Comparison of ENCODE assay signal across 11 cellular contexts in genomic region chrX:150690126-150690525, GRCh38. TPM values are rescaled to one million over a fixed set of nuclear protein-coding genes. Genes with fewer than 3 reads are reported as not detected.
DNase-seq lines count a peak whose midpoint lies in the region; ATAC-seq, FAIRE-seq and TF ChIP-seq lines count a peak whose summit lies in the region.
"Had no signal": no experiment of that assay in that cellular context is flagged by ENCODE, and none has a peak within 500 bp of the region (broad histone marks: within the 10 kb centered on the region; RNA-seq: fewer than 3 reads in every experiment).

No MANE protein-coding gene starts in this region.

- DNase-seq in A549 (ENCODE audit: low read depth in 1 of 2, low spot score in 1 of 2) (peak in 1 of 2 experiments; percentile 41), EL (peak; percentile 91), fibroblast of lung (ENCODE audit: low read depth in 2 of 2) (peak; percentile 94), small intestine (no peak), frontal cortex (ENCODE audit: low spot score in 2 of 2) (no peak), mesenteric fat pad (ENCODE audit: low spot score) (no peak)
- DNase-seq: activated T-cell treated with anti-CD3 and anti-CD28 coated beads, Interleukin-2, amount 50 U/mL, for 4 hours; naive B cell had no signal

- H3K27me3 ChIP-seq in fibroblast of lung (ENCODE audit: control insufficient read depth, insufficient read depth, low read length), result no peaks in the 10 kb centered on the region
- H3K27me3 ChIP-seq in small intestine (ENCODE audit: control insufficient read depth in 2 of 2, insufficient read depth in 2 of 2, low read length in 2 of 2), result no peaks in the 10 kb centered on the region

- H3K79me2 ChIP-seq in fibroblast of lung (ENCODE audit: control insufficient read depth, insufficient read depth, low read length), result peaks cover 6% of the 10 kb centered on the region

- ATAC-seq in A549 (peak in 1 of 2 experiments; percentile 28; a peak in 2 of 6 replicates), SK-N-SH treated with all-trans-retinoic acid at 6 μM for 48 hours (peak; percentile 13; the same call in 2 of the 3 replicates), GM21367 (IDR thresholded peaks at IDR 0.05; ENCODE audit: unreplicated experiment) (no peak)

- no peak overlapping the region for H3K4me3 ChIP-seq in A549
- no peak overlapping the region for H3K4me3 ChIP-seq in fibroblast of lung (replicated peaks in 1 of 4; ENCODE audit: control extremely low read depth in 1 of 4, insufficient read depth in 1 of 4, low read depth in 3 of 4, low read length in 4 of 4)
- H3K4me3 ChIP-seq in small intestine (ENCODE audit: low read depth in 1 of 2, low read length in 2 of 2), result no peak overlapping the region

- H3K27ac ChIP-seq in A549, result no peak overlapping the region; a peak in 1 of 6 replicates
- H3K27ac ChIP-seq in fibroblast of lung (ENCODE audit: insufficient read depth, low read length), result peak overlapping the region; percentile 78
- no peak overlapping the region for H3K27ac ChIP-seq in small intestine (ENCODE audit: low read depth in 1 of 2, low read length in 1 of 2)

- no peak for TF ChIP-seq RAD21 in A549 (conservative IDR thresholded peaks at IDR 0.05 in 1 of 2, IDR thresholded peaks at IDR 0.05 in 1 of 2)

- H3K36me3 ChIP-seq in fibroblast of lung (ENCODE audit: control insufficient read depth, insufficient read depth, low read length) (no peaks in the 10 kb centered on the region), small intestine (ENCODE audit: control insufficient read depth in 2 of 2, insufficient read depth in 2 of 2, low read length in 2 of 2) (no peaks in the 10 kb centered on the region)

- H4K20me1 ChIP-seq in fibroblast of lung (ENCODE audit: control insufficient read depth, extremely low read depth, insufficient read depth, low read length), result no peaks in the 10 kb centered on the region

- H3K9me3 ChIP-seq in A549 (peaks cover 12% of the 10 kb centered on the region), fibroblast of lung (ENCODE audit: control insufficient read depth, insufficient read depth, low read depth, low read length) (no peaks in the 10 kb centered on the region), small intestine (ENCODE audit: control insufficient read depth, low read depth) (no peaks in the 10 kb centered on the region)

- TF ChIP-seq POLR2A in A549 (IDR thresholded peaks at IDR 0.05; ENCODE audit: low read length), result no peak

- CTCF ChIA-PET in A549 (lab: Yijun Ruan, JAX), result no interaction called here

- H3K4me2 ChIP-seq in A549, result no peak overlapping the region
- no peak overlapping the region for H3K4me2 ChIP-seq in fibroblast of lung (ENCODE audit: extremely low read depth, insufficient read depth, low read length)

- H3K4me1 ChIP-seq in A549 (peaks cover 19% of the 10 kb centered on the region), fibroblast of lung (ENCODE audit: control insufficient read depth, extremely low read depth, insufficient read depth, low read length) (peaks cover 10% of the 10 kb centered on the region), small intestine (ENCODE audit: control insufficient read depth in 2 of 2, insufficient read depth in 1 of 2, low read depth in 1 of 2, low read length in 1 of 2) (no peaks in the 10 kb centered on the region)

- FAIRE-seq in A549 (lab: Jason Lieb, UNC) (no peak), small intestine (lab: Jason Lieb, UNC) (no peak), frontal cortex (lab: Jason Lieb, UNC) (no peak)
- FAIRE-seq: G401.6 had no signal

- no peak overlapping the region for H2AFZ ChIP-seq in fibroblast of lung (ENCODE audit: low read length)

- no peak for TF ChIP-seq CTCF in A549 (IDR thresholded peaks at IDR 0.05)
- no peak for TF ChIP-seq CTCF in fibroblast of lung (conservative IDR thresholded peaks at IDR 0.05 in 1 of 2, IDR thresholded peaks at IDR 0.05 in 1 of 2; ENCODE audit: low read depth in 1 of 2, low read length in 2 of 2)

- POLR2A ChIA-PET in A549 (lab: Yijun Ruan, JAX), result no interaction called here

- no peak for TF ChIP-seq EP300 in A549 (IDR thresholded peaks at IDR 0.05)

- H3K9ac ChIP-seq in fibroblast of lung (ENCODE audit: insufficient read depth, low read length), result no peak overlapping the region

TF ChIP-seq in A549, 52 proteins besides CTCF, POLR2A, EP300 and RAD21:
- TF ChIP-seq CEBPB (IDR thresholded peaks at IDR 0.05) (no peak), JUNB (IDR thresholded peaks at IDR 0.05) (0 out of 2 replicates have a peak, but pooled peaks have one; percentile 12), USF2 (IDR thresholded peaks at IDR 0.05) (no peak), RNF2 (IDR thresholded peaks at IDR 0.05; ENCODE audit: borderline replicate concordance, low read depth) (no peak), FOSL2 (IDR thresholded peaks at IDR 0.05) (no peak), FOSL2 (CRISPR knock-in tag; IDR thresholded peaks at IDR 0.05) (peak; percentile 48; the same call in 1 of the 2 replicates)
TF ChIP-seq in A549: peak in this region for 2.

TF ChIP-seq in SK-N-SH treated with all-trans-retinoic acid at 6 μM for 48 hours, 23 proteins besides CTCF, POLR2A, EP300 and RAD21:
- TF ChIP-seq ZFP30 (CRISPR knock-in tag; IDR thresholded peaks at IDR 0.05) (no peak), ZNF565 (CRISPR knock-in tag; conservative IDR thresholded peaks at IDR 0.05; ENCODE audit: low read depth) (no peak), PATZ1 (CRISPR knock-in tag; IDR thresholded peaks at IDR 0.05; ENCODE audit: borderline replicate concordance) (no peak), PPARA (CRISPR knock-in tag; IDR thresholded peaks at IDR 0.05; ENCODE audit: borderline replicate concordance) (no peak), TCF4 (CRISPR knock-in tag; IDR thresholded peaks at IDR 0.05; ENCODE audit: borderline replicate concordance) (no peak), OSR1 (CRISPR knock-in tag; IDR thresholded peaks at IDR 0.05) (no peak), ISL1 (CRISPR knock-in tag; IDR thresholded peaks at IDR 0.05) (no peak), CREB5 (CRISPR knock-in tag; IDR thresholded peaks at IDR 0.05; ENCODE audit: low read depth) (no peak)

RNA-seq across cellular contexts. Expression of gene MTMR1, which starts 3.1 kb away (rescaled TPM):
- polyA plus RNA-seq in A549 (2011; rRNA removed), result 26.6 and 28.3 TPM in 2 replicates
- 12.6 and 16.1 TPM in 2 replicates for polyA plus RNA-seq in A549 (2012; cell fraction: cytosol; rRNA removed)
- 26.5 and 29.4 TPM in 2 replicates for polyA plus RNA-seq in A549 (2012; cell fraction: nucleus; rRNA removed)
- polyA plus RNA-seq in A549 (2017; fragmentation: RNase III; extraction: RNeasy Plus Mini Kit Qiagen cat#74134 plus additional on column Dnase treatment), result 17.3 to 18.7 TPM (median 17.4 TPM) in 3 replicates
- 21.5 and 21.8 TPM in 2 replicates for polyA minus RNA-seq in A549 (2011; rRNA and poly(A)+ RNA removed)
- total RNA-seq in fibroblast of lung, result 19.0 and 22.3 TPM in 2 replicates
- 28.1 and 32.1 TPM in 2 replicates for polyA plus RNA-seq in fibroblast of lung
- 14.9 and 18.4 TPM in 2 replicates for polyA plus RNA-seq in fibroblast of lung (2012)
- 10.6 and 18.5 TPM in 2 replicates for polyA minus RNA-seq in fibroblast of lung (ENCODE audit: low replicate concordance)
- polyA plus RNA-seq in small intestine, result 1 to 10 TPM; 5.6 to 7.1 (median 5.7) TPM
- 34.6 TPM for total RNA-seq in frontal cortex
- total RNA-seq in mesenteric fat pad, result 18.6 TPM

Comparison
In these comparisons a context has a peak if more than half of its experiments do, and no peak if none do; other contexts are left out.
1. DNase-seq: peak in EL (single experiment) and fibroblast of lung (2 of 2); none in small intestine (single experiment), frontal cortex (0 of 2) and mesenteric fat pad (single experiment).